Comparison of ENCODE assay signal across 17 cellular contexts in the genomic region with DNA sequence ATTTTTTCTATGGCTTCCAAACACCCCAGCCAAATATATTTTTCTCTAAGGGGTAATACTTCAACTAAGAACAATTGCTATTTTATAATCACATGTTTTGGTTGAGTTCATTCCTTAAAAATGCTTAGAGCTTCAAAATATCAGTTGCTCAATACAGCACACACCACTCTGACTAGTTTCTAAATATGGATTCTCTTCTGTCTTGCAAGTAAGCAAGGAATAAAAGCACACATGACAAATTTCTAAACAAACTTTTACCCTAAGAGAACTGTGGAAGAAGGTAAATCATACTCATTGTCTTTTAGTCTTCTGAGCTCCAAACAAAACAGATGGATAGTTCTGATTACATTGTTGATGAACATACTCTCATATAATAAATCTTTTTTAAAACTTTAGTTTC. TPM values are rescaled to one million over a fixed set of nuclear protein-coding genes. Genes with fewer than 3 reads are reported as not detected.
A peak's percentile ranks its signal among the peaks of the same experiment; 100 is the strongest.
DNase-seq lines count a peak whose midpoint lies in the region; ATAC-seq and TF ChIP-seq lines count a peak whose summit lies in the region.
"Had no signal": no experiment of that assay in that cellular context is flagged by ENCODE, and none has a peak within 500 bp of the region (broad histone marks: within the 10 kb centered on the region; RNA-seq: fewer than 3 reads in every experiment).

No MANE protein-coding gene starts in this region.

- H3K27me3 ChIP-seq in psoas muscle (ENCODE audit: insufficient read depth in 3 of 3, low read length in 2 of 3): no peaks in the 10 kb centered on the region
- H3K27me3 ChIP-seq: BLaER1 had no signal

- no peak for ATAC-seq in activated T-helper 17 cell treated with anti-CD3 and anti-CD28 coated beads, Interleukin-2, amount 50 U/mL, for 72 hours (replicated peaks)
- ATAC-seq in psoas muscle (peak in 3 of 4 donors; percentile 51 to 82 (median 63)), HG03135 (IDR thresholded peaks at IDR 0.05; ENCODE audit: unreplicated experiment) (no peak), GM19463 (IDR thresholded peaks at IDR 0.05; ENCODE audit: unreplicated experiment) (no peak)

- H3K4me1 ChIP-seq in psoas muscle: no peaks in the 10 kb centered on the region

- H3K4me1 Mint-ChIP-seq in activated T-helper 17 cell treated with anti-CD3 and anti-CD28 coated beads, Interleukin-2, amount 50 U/mL, for 72 hours: peaks cover 5% of the 10 kb centered on the region
- H3K4me1 Mint-ChIP-seq: nephron progenitor cell had no signal

- H3K4me3 Mint-ChIP-seq in activated T-helper 17 cell treated with anti-CD3 and anti-CD28 coated beads, Interleukin-2, amount 50 U/mL, for 72 hours: peak overlapping the region; percentile 20
- H3K4me3 Mint-ChIP-seq: nephron progenitor cell; T-helper 2 cell treated with Interferon-gamma antibody and Interleukin-4, amounts not matched to agents 5 μg/mL and 100 μg/mL, for 36 hours had no signal

- intact Hi-C loops in psoas muscle (cut with DNase I): no loop called here

- TF ChIP-seq CTCF in fibroblast of pulmonary artery (IDR thresholded peaks at IDR 0.05; ENCODE audit: low read length, missing control alignments) (no peak), psoas muscle (IDR thresholded peaks at IDR 0.05) (no peak)

- H3K4me3 ChIP-seq in fibroblast of pulmonary artery (replicated peaks; ENCODE audit: low read depth, low read length): no peak overlapping the region
- H3K4me3 ChIP-seq in psoas muscle: no peak overlapping the region
- H3K4me3 ChIP-seq: BLaER1 had no signal

- no peaks in the 10 kb centered on the region for H3K27me3 Mint-ChIP-seq in activated T-helper 17 cell treated with anti-CD3 and anti-CD28 coated beads, Interleukin-2, amount 50 U/mL, for 72 hours

- peaks cover 74% of the 10 kb centered on the region for H3K36me3 Mint-ChIP-seq in activated T-helper 17 cell treated with anti-CD3 and anti-CD28 coated beads, Interleukin-2, amount 50 U/mL, for 72 hours (ENCODE audit: low read depth)

- H3K9me3 ChIP-seq in psoas muscle: no peaks in the 10 kb centered on the region
- H3K9me3 ChIP-seq: BLaER1 had no signal

- peak; percentile 49 for DNase-seq in AG20443 (ENCODE audit: low spot score)
- DNase-seq in fibroblast of pulmonary artery (ENCODE audit: low read depth): peak; percentile 86
- no peak for DNase-seq in psoas muscle
- DNase-seq in putamen (ENCODE audit: low spot score): no peak
- DNase-seq in caudate nucleus (lab: John Stamatoyannopoulos, UW): no peak
- DNase-seq: activated CD4-positive, alpha-beta T cell treated with anti-CD3 and anti-CD28 coated beads, Interleukin-2, amount 50 U/mL, for 48 hours; activated gamma-delta T cell; glutamatergic neuron; NCI-H1417; NCI-H510A treated with DMSO at 0.1 percent for 48 hours; nephron progenitor cell; stimulated activated CD8-positive, alpha-beta memory T cell treated with anti-CD3 and anti-CD28 coated beads, Interleukin-4, amount 100 ng/mL, for 48 hours had no signal

- H3K36me3 ChIP-seq in psoas muscle (ENCODE audit: insufficient read depth in 1 of 2, low read depth in 1 of 2): no peaks in the 10 kb centered on the region
- H3K36me3 ChIP-seq: BLaER1 had no signal

- no peak overlapping the region for H3K27ac Mint-ChIP-seq in activated T-helper 17 cell treated with anti-CD3 and anti-CD28 coated beads, Interleukin-2, amount 50 U/mL, for 72 hours
- H3K27ac Mint-ChIP-seq: nephron progenitor cell; T-helper 2 cell treated with Interferon-gamma antibody and Interleukin-4, amounts not matched to agents 5 μg/mL and 100 μg/mL, for 36 hours had no signal

- H3K27ac ChIP-seq in psoas muscle (no peak overlapping the region), caudate nucleus (ENCODE audit: low read depth, low read length) (no peak overlapping the region)
- H3K27ac ChIP-seq: BLaER1 had no signal

- no peaks in the 10 kb centered on the region for H3K9me3 Mint-ChIP-seq in activated T-helper 17 cell treated with anti-CD3 and anti-CD28 coated beads, Interleukin-2, amount 50 U/mL, for 72 hours
- H3K9me3 Mint-ChIP-seq: nephron progenitor cell; T-helper 2 cell treated with Interferon-gamma antibody and Interleukin-4, amounts not matched to agents 5 μg/mL and 100 μg/mL, for 36 hours had no signal

RNA-seq across cellular contexts. Expression of a gene that starts 27.2 kb away (rescaled TPM):
- total RNA-seq in activated T-helper 17 cell treated with anti-CD3 and anti-CD28 coated beads, Interleukin-2, amount 50 U/mL, for 72 hours: 10 to 100 TPM; 27.4 to 52.5 TPM
- 10 to 100 TPM; 10.3 to 21.9 (median 14.8) TPM for total RNA-seq in psoas muscle
- polyA plus RNA-seq in psoas muscle: 1 to 10 TPM; 3.3 to 7.7 (median 5.4) TPM

Comparison
In these comparisons a context has a peak if more than half of its experiments do, and no peak if none do; other contexts are left out.
1. DNase-seq: peak in AG20443 (single experiment) and fibroblast of pulmonary artery (single experiment); none in psoas muscle (0 of 2), putamen (single experiment) and caudate nucleus (0 of 61).
2. ATAC-seq: peak in psoas muscle (3 of 4); none in activated T-helper 17 cell treated with anti-CD3 and anti-CD28 coated beads, Interleukin-2, amount 50 U/mL, for 72 hours (single experiment), HG03135 (single experiment) and GM19463 (single experiment).